ENCODE assay signal across 8 cellular contexts in the genomic region with DNA sequence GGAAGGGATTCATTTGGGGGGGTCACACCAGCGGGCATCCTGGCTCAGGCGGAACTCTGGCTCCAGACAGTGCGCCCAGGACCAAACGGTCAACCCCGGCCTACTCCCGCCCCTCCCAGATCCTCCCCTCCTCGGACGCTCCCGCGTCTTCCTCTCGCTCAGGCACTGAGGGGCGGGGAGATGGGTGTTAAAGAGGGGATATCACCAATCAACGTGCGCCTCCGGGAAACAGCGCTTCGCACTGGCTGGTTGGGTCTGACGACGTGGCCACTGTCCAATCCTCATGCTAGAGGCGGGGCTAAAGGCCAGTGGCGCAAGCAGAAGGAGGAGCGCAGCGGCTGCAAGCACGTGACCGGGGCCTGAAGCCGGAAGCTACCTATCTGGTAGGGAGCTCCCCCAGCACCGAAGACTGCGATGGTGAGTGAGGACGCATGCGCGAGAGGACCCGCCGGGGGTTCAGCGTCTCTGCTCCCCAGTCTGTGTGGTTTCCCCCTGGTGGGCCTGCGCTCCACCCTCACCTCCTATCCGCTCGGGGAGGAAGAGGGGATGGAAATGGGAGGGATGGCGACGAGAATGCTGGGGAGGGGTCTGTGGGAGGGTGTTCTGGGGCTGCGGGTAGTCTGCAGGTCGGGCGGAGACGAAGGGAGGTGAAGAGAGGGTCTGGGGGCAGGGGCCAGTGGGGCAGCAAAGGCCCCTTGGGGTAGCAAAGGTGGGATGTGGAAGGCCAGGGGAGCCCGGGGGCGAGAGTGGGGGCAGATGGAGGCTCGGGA. TPM values are rescaled to one million over a fixed set of nuclear protein-coding genes. Genes with fewer than 3 reads are reported as not detected.
DNase-seq lines count a peak whose midpoint lies in the region; ATAC-seq and TF ChIP-seq lines count a peak whose summit lies in the region.

Gene LAMTOR4 (plus strand): TSS at position 360 of the 770 bp plus-strand sequence. CDS start 55 bp downstream, at position 415.

- peak within 1 kb of the TSS; percentile 92 for H3K27ac Mint-ChIP-seq in activated naive CD8-positive, alpha-beta T cell

- no peaks in the 10 kb centered on the region for H3K9me3 ChIP-seq in testis

- H3K27ac ChIP-seq in testis, result peak within 1 kb of the TSS; percentile 75 to 85

- H3K4me1 ChIP-seq in testis, result peaks cover 6% of the 10 kb centered on the region

- H3K9me3 Mint-ChIP-seq in activated naive CD8-positive, alpha-beta T cell (ENCODE audit: low read depth), result no peaks in the 10 kb centered on the region

- peak; percentile 6 for TF ChIP-seq POLR2A in testis (IDR thresholded peaks at IDR 0.05)

- TF ChIP-seq CTCF in GM10266 (IDR thresholded peaks at IDR 0.05; ENCODE audit: control insufficient read depth, insufficient read depth, low read depth, missing control alignments) (no peak), omental fat pad (IDR thresholded peaks at IDR 0.05) (no peak), testis (IDR thresholded peaks at IDR 0.05) (no peak)

- peak within 1 kb of the TSS; percentile 75 to 86 for H3K4me3 ChIP-seq in testis

- peaks cover 4% of the 10 kb centered on the region for H3K36me3 Mint-ChIP-seq in activated naive CD8-positive, alpha-beta T cell

- peaks cover 36% of the 10 kb centered on the region for H3K4me1 Mint-ChIP-seq in activated naive CD8-positive, alpha-beta T cell (ENCODE audit: low read depth)

- peak within 1 kb of the TSS; percentile 95 for H3K4me3 Mint-ChIP-seq in activated naive CD8-positive, alpha-beta T cell

- no peaks in the 10 kb centered on the region for H3K36me3 ChIP-seq in testis (ENCODE audit: low read depth, missing control alignments)

- DNase-seq in GM10266 (ENCODE audit: extremely low spot score) (peak; percentile 96), NCI-H1105 (lab: John Stamatoyannopoulos, UW) (peak; percentile 98), SKM-1 treated with dmso at 0.1 percent for 144 hours (lab: John Stamatoyannopoulos, UW; ENCODE audit: unreplicated experiment) (peak; percentile 98), glomerular endothelial cell (ENCODE audit: extremely low read depth, low read depth, low spot score) (peak; percentile 82), omental fat pad (ENCODE audit: low spot score) (peak; percentile 93), testis (peak; percentile 100)

- 0 to 1% methylated on average over 28 to 46 of the region's 46 CpGs for WGBS in testis, 2 donors

- peak; percentile 97 for ATAC-seq in HG02623 (IDR thresholded peaks at IDR 0.05; ENCODE audit: unreplicated experiment)
- ATAC-seq in omental fat pad (ENCODE audit: low FRiP score), result peak; percentile 99

- H3K27me3 ChIP-seq in testis, result no peaks in the 10 kb centered on the region

- intact Hi-C loops in testis (cut with DNase I; ENCODE audit: low total_unique reads), result no loop called here

- no peaks in the 10 kb centered on the region for H3K27me3 Mint-ChIP-seq in activated naive CD8-positive, alpha-beta T cell

RNA-seq across cellular contexts. Expression of gene LAMTOR4, which starts in this region (rescaled TPM):
- total RNA-seq in glomerular endothelial cell (137 and 193 TPM in 2 replicates), omental fat pad (100 to 1,000 TPM; 183 to 194 (median 184) TPM), testis (100 to 1,000 TPM; 144 to 179 TPM)
- polyA plus RNA-seq in testis (ENCODE audit: insufficient read depth, low read depth, low replicate concordance), result 136 TPM

Comparison
In these comparisons a context has a peak if more than half of its experiments do, and no peak if none do; other contexts are left out.
1. Peak in every context shown above with its lines: DNase-seq, ATAC-seq, H3K4me3 ChIP-seq and H3K27ac ChIP-seq.